ENCODE assay signal across 16 cellular contexts in the genomic region with DNA sequence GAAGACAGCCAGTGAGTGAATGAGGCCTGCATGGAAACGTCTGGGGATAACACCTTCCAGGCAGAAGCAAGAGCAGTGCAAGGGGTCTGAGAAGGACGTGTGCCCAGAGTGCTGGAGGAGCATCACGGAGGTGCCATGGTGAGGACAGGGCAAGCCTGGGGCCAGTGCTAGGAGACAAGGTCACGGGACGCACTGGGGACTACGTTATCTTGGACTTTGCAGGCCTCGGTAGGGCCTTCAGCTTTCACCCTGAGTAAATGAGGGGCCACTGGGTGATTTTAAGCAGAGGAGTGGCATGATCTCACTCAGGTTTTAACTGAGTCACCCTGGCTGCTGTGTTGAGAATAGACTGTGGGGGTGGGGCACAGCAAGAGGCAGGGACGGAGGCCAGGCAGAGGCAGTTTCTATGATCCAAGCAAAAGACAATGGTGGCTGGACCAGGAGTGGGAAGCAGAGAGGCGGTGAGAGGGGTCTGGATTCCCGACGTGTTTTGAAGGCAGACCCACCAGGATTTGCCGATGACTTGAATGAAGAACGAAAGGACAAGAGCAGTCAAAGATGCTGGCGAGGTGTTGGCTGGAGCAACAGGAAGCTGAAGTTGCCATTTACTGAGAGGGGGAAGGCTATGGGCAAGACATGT.
DNase-seq lines count a peak whose midpoint lies in the region; ATAC-seq and TF ChIP-seq lines count a peak whose summit lies in the region.
"Had no signal": no experiment of that assay in that cellular context is flagged by ENCODE, and none has a peak within 500 bp of the region (broad histone marks: within the 10 kb centered on the region; RNA-seq: fewer than 3 reads in every experiment).

No MANE protein-coding gene starts in this region.

- no peaks in the 10 kb centered on the region for H3K4me1 Mint-ChIP-seq in activated T-helper 17 cell treated with anti-CD3 and anti-CD28 coated beads, Interleukin-2, amount 50 U/mL, for 72 hours
- peaks cover 11% of the 10 kb centered on the region for H3K4me1 Mint-ChIP-seq in stimulated activated effector memory CD8-positive, alpha-beta T cell treated with anti-CD3 and anti-CD28 coated beads, Interleukin-12 subunit alpha, Interleukin-12 subunit beta, amount 100 ng/mL, for 72 hours
- peaks cover 40% of the 10 kb centered on the region for H3K4me1 Mint-ChIP-seq in HFFc6 (ENCODE audit: low read depth)

- H3K4me3 Mint-ChIP-seq in activated T-helper 17 cell treated with anti-CD3 and anti-CD28 coated beads, Interleukin-2, amount 50 U/mL, for 72 hours, result no peak overlapping the region
- no peak overlapping the region for H3K4me3 Mint-ChIP-seq in stimulated activated effector memory CD8-positive, alpha-beta T cell treated with anti-CD3 and anti-CD28 coated beads, Interleukin-12 subunit alpha, Interleukin-12 subunit beta, amount 100 ng/mL, for 72 hours
- no peak overlapping the region for H3K4me3 Mint-ChIP-seq in HFFc6
- H3K4me3 Mint-ChIP-seq: CD4-positive, alpha-beta T cell; type B pancreatic cell had no signal

- no peak overlapping the region for H3K4me3 ChIP-seq in fibroblast of mammary gland (ENCODE audit: control insufficient read depth, low read depth, low read length)
- H3K4me3 ChIP-seq: MG63, PC-9 had no signal

- H3K9me3 Mint-ChIP-seq in activated T-helper 17 cell treated with anti-CD3 and anti-CD28 coated beads, Interleukin-2, amount 50 U/mL, for 72 hours, result no peaks in the 10 kb centered on the region
- H3K9me3 Mint-ChIP-seq in stimulated activated effector memory CD8-positive, alpha-beta T cell treated with anti-CD3 and anti-CD28 coated beads, Interleukin-12 subunit alpha, Interleukin-12 subunit beta, amount 100 ng/mL, for 72 hours, result no peaks in the 10 kb centered on the region
- no peaks in the 10 kb centered on the region for H3K9me3 Mint-ChIP-seq in HFFc6
- H3K9me3 Mint-ChIP-seq: CD4-positive, alpha-beta T cell; type B pancreatic cell had no signal

- peak overlapping the region; percentile 57 for H3K27ac Mint-ChIP-seq in activated T-helper 17 cell treated with anti-CD3 and anti-CD28 coated beads, Interleukin-2, amount 50 U/mL, for 72 hours
- H3K27ac Mint-ChIP-seq in stimulated activated effector memory CD8-positive, alpha-beta T cell treated with anti-CD3 and anti-CD28 coated beads, Interleukin-12 subunit alpha, Interleukin-12 subunit beta, amount 100 ng/mL, for 72 hours, result peak overlapping the region; percentile 56
- no peak overlapping the region for H3K27ac Mint-ChIP-seq in HFFc6
- H3K27ac Mint-ChIP-seq: CD4-positive, alpha-beta T cell; type B pancreatic cell had no signal

- no peak for TF ChIP-seq CTCF in fibroblast of mammary gland (conservative IDR thresholded peaks at IDR 0.05; ENCODE audit: control insufficient read depth, insufficient read depth, low read depth, low read length)
- no peak for TF ChIP-seq CTCF in HFFc6 (IDR thresholded peaks at IDR 0.05)

- no peak for ATAC-seq in activated T-helper 17 cell treated with anti-CD3 and anti-CD28 coated beads, Interleukin-2, amount 50 U/mL, for 72 hours (replicated peaks)
- peak; percentile 15 for ATAC-seq in stimulated activated effector memory CD8-positive, alpha-beta T cell treated with anti-CD3 and anti-CD28 coated beads, Interleukin-12 subunit alpha, Interleukin-12 subunit beta, amount 100 ng/mL, for 72 hours

- H3K36me3 Mint-ChIP-seq in activated T-helper 17 cell treated with anti-CD3 and anti-CD28 coated beads, Interleukin-2, amount 50 U/mL, for 72 hours (ENCODE audit: low read depth), result no peaks in the 10 kb centered on the region
- peaks cover 4% of the 10 kb centered on the region for H3K36me3 Mint-ChIP-seq in stimulated activated effector memory CD8-positive, alpha-beta T cell treated with anti-CD3 and anti-CD28 coated beads, Interleukin-12 subunit alpha, Interleukin-12 subunit beta, amount 100 ng/mL, for 72 hours
- H3K36me3 Mint-ChIP-seq in HFFc6 (ENCODE audit: low read depth), result no peaks in the 10 kb centered on the region
- H3K36me3 Mint-ChIP-seq: type B pancreatic cell had no signal

- no peaks in the 10 kb centered on the region for H3K27me3 Mint-ChIP-seq in activated T-helper 17 cell treated with anti-CD3 and anti-CD28 coated beads, Interleukin-2, amount 50 U/mL, for 72 hours
- peaks cover 4% of the 10 kb centered on the region for H3K27me3 Mint-ChIP-seq in HFFc6 (ENCODE audit: insufficient read depth)
- H3K27me3 Mint-ChIP-seq: CD4-positive, alpha-beta T cell had no signal

- DNase-seq in activated effector memory CD4-positive, alpha-beta T cell treated with anti-CD3 and anti-CD28 coated beads, Interleukin-2, amount 50 U/mL, for 16 hours, result peak; percentile 53
- no peak for DNase-seq in activated effector memory CD4-positive, alpha-beta T cell treated with Interleukin-2 at 50 U/mL for 16 hours
- DNase-seq in fibroblast of mammary gland (ENCODE audit: low read depth), result peak; percentile 52
- no peak for DNase-seq in stimulated activated effector memory CD8-positive, alpha-beta T cell treated with anti-CD3 and anti-CD28 coated beads, Interleukin-12 subunit alpha, Interleukin-12 subunit beta, amount 100 ng/mL, for 72 hours (ENCODE audit: low spot score in 2 of 2)
- DNase-seq in HFFc6, result no peak
- no peak for DNase-seq in cortex of kidney (lab: John Stamatoyannopoulos, UW)
- DNase-seq in medulla oblongata (ENCODE audit: extremely low spot score), result no peak
- DNase-seq: activated naive CD4-positive, alpha-beta T cell treated with Interleukin-2 at 50 U/mL for 16 hours; CD4-positive, alpha-beta T cell; GOT3; mesendoderm; MG63; NCI-H69; PC-9 had no signal

Comparison
In these comparisons a context has a peak if more than half of its experiments do, and no peak if none do; other contexts are left out.
1. DNase-seq: peak in activated effector memory CD4-positive, alpha-beta T cell treated with anti-CD3 and anti-CD28 coated beads, Interleukin-2, amount 50 U/mL, for 16 hours (single experiment) and fibroblast of mammary gland (single experiment); none in activated effector memory CD4-positive, alpha-beta T cell treated with Interleukin-2 at 50 U/mL for 16 hours (single experiment), stimulated activated effector memory CD8-positive, alpha-beta T cell treated with anti-CD3 and anti-CD28 coated beads, Interleukin-12 subunit alpha, Interleukin-12 subunit beta, amount 100 ng/mL, for 72 hours (0 of 2), HFFc6 (single experiment), cortex of kidney (single experiment) and medulla oblongata (single experiment).